ENCODE assay signal across 23 cellular contexts in genomic region chr15:70214266-70214665, GRCh38.
A peak's percentile ranks its signal among the peaks of the same experiment; 100 is the strongest.
DNase-seq lines count a peak whose midpoint lies in the region; ATAC-seq, FAIRE-seq and TF ChIP-seq lines count a peak whose summit lies in the region.
"Had no signal": no experiment of that assay in that cellular context is flagged by ENCODE, and none has a peak within 500 bp of the region (broad histone marks: within the 10 kb centered on the region; RNA-seq: fewer than 3 reads in every experiment).

No MANE protein-coding gene starts in this region.

- no peak overlapping the region for H3K23ac ChIP-seq in neuronal stem cell (ENCODE audit: low read depth, low read length, poor library complexity)

- H3K79me2 ChIP-seq in Karpas-422 (ENCODE audit: low read length) (no peaks in the 10 kb centered on the region), K562 (ENCODE audit: control insufficient read depth, insufficient read depth, low read length) (no peaks in the 10 kb centered on the region)

- H4K8ac ChIP-seq in neuronal stem cell (ENCODE audit: low read depth, low read length) = no peak overlapping the region

- TF ChIP-seq CTCF in K562 (IDR thresholded peaks at IDR 0.05 in 2 of 3, conservative IDR thresholded peaks at IDR 0.05 in 1 of 3; ENCODE audit: insufficient read depth in 2 of 3, low read depth in 1 of 3, low read length in 3 of 3) = 0 out of 6 replicates have a peak, but pooled peaks of 1 of the 3 experiments have one; percentile 14

- no peak overlapping the region for H3K4ac ChIP-seq in neuronal stem cell (ENCODE audit: low read length)

- H3K36me3 ChIP-seq in Karpas-422 (ENCODE audit: insufficient read depth, low read length) (no peaks in the 10 kb centered on the region), K562 (ENCODE audit: control insufficient read depth, insufficient read depth, low read length) (no peaks in the 10 kb centered on the region), neuronal stem cell (replicated peaks in 1 of 2; ENCODE audit: control insufficient read depth in 2 of 2, insufficient read depth in 2 of 2, low read length in 2 of 2) (no peaks in the 10 kb centered on the region)
- H3K36me3 ChIP-seq: esophagus squamous epithelium, stomach, uterus had no signal

- H3K4me2 ChIP-seq in Karpas-422 (ENCODE audit: low read depth, low read length, poor library complexity, severe bottlenecking) (no peak overlapping the region), K562 (ENCODE audit: insufficient read depth, low read length) (no peak overlapping the region), neuronal stem cell (ENCODE audit: insufficient read depth, low read length, poor library complexity, severe bottlenecking) (no peak overlapping the region)
- H3K4me2 ChIP-seq: A549 had no signal

- H3K79me1 ChIP-seq in neuronal stem cell (ENCODE audit: low read depth, low read length) = no peaks in the 10 kb centered on the region

- H3K9ac ChIP-seq in Karpas-422 (ENCODE audit: low read length) (no peak overlapping the region), K562 (ENCODE audit: insufficient read depth in 1 of 2, low read depth in 2 of 2, low read length in 2 of 2) (no peak overlapping the region), neuronal stem cell (ENCODE audit: low read depth, low read length, poor library complexity) (no peak overlapping the region)

- 0 out of 2 replicates have a peak, but pooled peaks cover 2% of the 10 kb centered on the region for H3K27me3 ChIP-seq in Karpas-422 (ENCODE audit: low read length)
- peaks cover 4 to 54% of the 10 kb centered on the region in 2 experiments; a peak in 4 of 5 replicates for H3K27me3 ChIP-seq in K562 (ENCODE audit: control insufficient read depth in 2 of 2, insufficient read depth in 2 of 2, low read length in 2 of 2)
- H3K27me3 ChIP-seq in neuronal stem cell (ENCODE audit: control insufficient read depth in 3 of 3, insufficient read depth in 3 of 3, low read depth in 1 of 3, low read length in 3 of 3) = peaks cover 0 to 4% (median 0%) of the 10 kb centered on the region in 3 experiments
- H3K27me3 ChIP-seq: stomach, uterus had no signal

- CTCF ChIA-PET in K562 (lab: Yijun Ruan, JAX; ENCODE audit: low intra/inter-chr PET ratio) = no interaction called here

- no peaks in the 10 kb centered on the region for H3K9me2 ChIP-seq in Karpas-422 (replicated peaks; ENCODE audit: insufficient read depth, low read length)

- no peak overlapping the region for H2BK120ac ChIP-seq in neuronal stem cell (ENCODE audit: low read depth, low read length)

- H3K4me3 ChIP-seq in Karpas-422 (ENCODE audit: low read length) (no peak overlapping the region), K562 (no peak overlapping the region), neuronal stem cell (ENCODE audit: low read length in 2 of 2) (no peak overlapping the region)
- H3K4me3 ChIP-seq: A549, dorsolateral prefrontal cortex, esophagus squamous epithelium, stomach, uterus had no signal

- intact Hi-C loops in K562 (cut with micrococcal nuclease) = no loop called here

- TF ChIP-seq RAD21 in K562 (CRISPR knock-in tag; conservative IDR thresholded peaks at IDR 0.05 in 1 of 2, IDR thresholded peaks at IDR 0.05 in 1 of 2) = no peak

- peaks cover 21% of the 10 kb centered on the region for H3K4me1 ChIP-seq in Karpas-422 (ENCODE audit: low read length)
- H3K4me1 ChIP-seq in K562 (replicated peaks in 1 of 2; ENCODE audit: control insufficient read depth in 2 of 2, insufficient read depth in 2 of 2, low read length in 2 of 2) = no peaks in the 10 kb centered on the region
- H3K4me1 ChIP-seq in neuronal stem cell (ENCODE audit: control insufficient read depth in 2 of 2, insufficient read depth in 1 of 2, low read depth in 1 of 2, low read length in 2 of 2) = peaks cover 0 to 6% of the 10 kb centered on the region in 2 donors
- H3K4me1 ChIP-seq: A549, uterus had no signal

- WGBS in K562 (ENCODE audit: insufficient coverage, low coverage, missing lambda C conversion rate) = 6% methylated on average over 5 of the region's 5 CpGs
- WGBS in neuronal stem cell (ENCODE audit: extremely low coverage in 2 of 2, insufficient read length in 2 of 2, insufficient replicate concordance in 1 of 2), 2 donors = no CpG with 5 or more reads among the region's 5 CpGs

- H3K14ac ChIP-seq in neuronal stem cell (ENCODE audit: low read length) = no peak overlapping the region

- H2BK5ac ChIP-seq in neuronal stem cell (ENCODE audit: low read length) = no peak overlapping the region

- POLR2A ChIA-PET in K562 (lab: Yijun Ruan, JAX) = no interaction called here

- DNase-seq in NCI-H510A treated with DMSO at 0.1 percent for 48 hours (lab: John Stamatoyannopoulos, UW) = peak; percentile 13
- DNase-seq in NCI-H510A (lab: John Stamatoyannopoulos, UW) = no peak
- DNase-seq in Karpas-422 = peak; percentile 66
- DNase-seq in K562 (ENCODE audit: extremely low read depth in 1 of 4, low spot score in 3 of 4) = peak in 1 of 4 experiments; percentile 23
- DNase-seq in neuronal stem cell (ENCODE audit: low spot score) = no peak
- DNase-seq in NCI-H1105 treated with DMSO at 0.1 percent for 48 hours (lab: John Stamatoyannopoulos, UW) = no peak
- DNase-seq in mucosa of gallbladder (ENCODE audit: low spot score) = no peak
- no peak for DNase-seq in NCI-H2196 (lab: John Stamatoyannopoulos, UW; ENCODE audit: unreplicated experiment)
- DNase-seq: activated CD4-positive, alpha-beta T cell treated with anti-CD3 and anti-CD28 coated beads, Interleukin-2, amount 10 ng/mL, durations not matched to agents 7 days and 5 days; activated naive CD8-positive, alpha-beta T cell treated with anti-CD3 and anti-CD28 coated beads for 36 hours; CD8-positive, alpha-beta memory T cell; dorsolateral prefrontal cortex; esophagus squamous epithelium; head of caudate nucleus; midbrain; NCI-H2081 treated with DMSO at 0.1 percent for 48 hours; right cardiac atrium; SHP77 treated with DMSO at 0.1 percent for 48 hours; stomach; uterus had no signal

- H2AFZ ChIP-seq in Karpas-422 (ENCODE audit: low read length) = no peak overlapping the region
- H2AFZ ChIP-seq in K562 (ENCODE audit: low read depth, low read length) = no peak overlapping the region
- no peak overlapping the region for H2AFZ ChIP-seq in neuronal stem cell (ENCODE audit: low read length)

- H2BK15ac ChIP-seq in neuronal stem cell (ENCODE audit: low read length) = peak overlapping the region; percentile 9

- BruUV-seq in K562 (replicated peaks; lab: Mats Ljungman, UMichigan) = no TSS peak

- TF ChIP-seq POLR2A in K562 (conservative IDR thresholded peaks at IDR 0.05) = no peak

- H3K9me1 ChIP-seq in K562 (ENCODE audit: control insufficient read depth, insufficient read depth, low read length) = peaks cover 2% of the 10 kb centered on the region

- H2AK5ac ChIP-seq in neuronal stem cell (ENCODE audit: low read depth, low read length) = no peak overlapping the region

- no peak for FAIRE-seq in K562 (lab: Jason Lieb, UNC)
- FAIRE-seq: A549, GM12892, islet of Langerhans had no signal

- no peak overlapping the region for H3K18ac ChIP-seq in neuronal stem cell (ENCODE audit: low read length)

- in situ Hi-C loops in K562 (cut with MboI) = no loop called here

- ATAC-seq in K562 = peak; percentile 79
- ATAC-seq: right cardiac atrium had no signal

- no peak overlapping the region for H4K91ac ChIP-seq in neuronal stem cell (ENCODE audit: low read depth, low read length, poor library complexity)

- H3K27ac ChIP-seq in Karpas-422 (ENCODE audit: low read length) (no peak overlapping the region), K562 (ENCODE audit: extremely low read depth, low read depth, low read length) (no peak overlapping the region), neuronal stem cell (replicated peaks; ENCODE audit: low read length) (no peak overlapping the region)
- H3K27ac ChIP-seq: A549, dorsolateral prefrontal cortex, esophagus squamous epithelium, stomach, uterus had no signal

- H3K9me3 ChIP-seq in Karpas-422 (ENCODE audit: low read length) (no peaks in the 10 kb centered on the region), K562 (replicated peaks; ENCODE audit: control insufficient read depth, insufficient read depth, low read depth, low read length) (no peaks in the 10 kb centered on the region), neuronal stem cell (replicated peaks in 1 of 2; ENCODE audit: control insufficient read depth in 2 of 2, insufficient read depth in 1 of 2, low read depth in 1 of 2, low read length in 2 of 2) (no peaks in the 10 kb centered on the region)
- H3K9me3 ChIP-seq: A549, esophagus squamous epithelium, stomach, uterus had no signal

- H2BK12ac ChIP-seq in neuronal stem cell (ENCODE audit: low read length) = no peak overlapping the region

- no peak for TF ChIP-seq EP300 in K562 (IDR thresholded peaks at IDR 0.05; ENCODE audit: low read length)

- 0 out of 2 replicates have a peak, but pooled peaks cover 4% of the 10 kb centered on the region for H4K20me1 ChIP-seq in Karpas-422 (ENCODE audit: insufficient read depth, low read depth, low read length)
- H4K20me1 ChIP-seq in K562 (replicated peaks; ENCODE audit: control insufficient read depth, insufficient read depth, low read length) = 0 out of 2 replicates have a peak, but pooled peaks cover 6% of the 10 kb centered on the region

TF ChIP-seq in K562, 482 proteins besides CTCF, POLR2A, EP300 and RAD21:
- TF ChIP-seq NFIC (IDR thresholded peaks at IDR 0.05) = peak; percentile 72
- TF ChIP-seq HBP1 (CRISPR knock-in tag; IDR thresholded peaks at IDR 0.05) = no peak
- no peak for TF ChIP-seq SIN3B (IDR thresholded peaks at IDR 0.05; ENCODE audit: low read depth)

Comparison
In these comparisons a context has a peak if more than half of its experiments do, and no peak if none do; other contexts are left out.
1. DNase-seq: peak in NCI-H510A treated with DMSO at 0.1 percent for 48 hours (single experiment) and Karpas-422 (single experiment); none in NCI-H510A (single experiment), neuronal stem cell (single experiment), NCI-H1105 treated with DMSO at 0.1 percent for 48 hours (single experiment), mucosa of gallbladder (single experiment) and NCI-H2196 (single experiment).